In genomic region chr2:91477731-91478672, GRCh38 we compare ENCODE assay signal across 1 cellular context.
TF ChIP-seq lines count a peak whose summit lies in the region.

No MANE protein-coding gene starts in this region.

TF ChIP-seq in K562, 482 proteins besides CTCF, POLR2A, EP300 and RAD21 (continued from another document and continues in another):
- TF ChIP-seq ZBTB11 (CRISPR knock-in tag; IDR thresholded peaks at IDR 0.05): no peak
- no peak for TF ChIP-seq ZNF449 (CRISPR knock-in tag; IDR thresholded peaks at IDR 0.05)
- TF ChIP-seq CBX3 (IDR thresholded peaks at IDR 0.05; ENCODE audit: borderline replicate concordance in 1 of 2, low read length in 2 of 2): no peak
- peak; percentile 55 for TF ChIP-seq ZBTB33 (CRISPR knock-in tag; IDR thresholded peaks at IDR 0.05)
- TF ChIP-seq BRCA1 (IDR thresholded peaks at IDR 0.05): no peak
- TF ChIP-seq BRCA1 (CRISPR knock-in tag; IDR thresholded peaks at IDR 0.05): no peak
- TF ChIP-seq NBN (IDR thresholded peaks at IDR 0.05; ENCODE audit: low read depth): no peak
- no peak for TF ChIP-seq GTF3C2 (IDR thresholded peaks at IDR 0.05; ENCODE audit: borderline replicate concordance, extremely low read depth, insufficient read length)
- peak in 1 of 3 experiments; percentile 10 for TF ChIP-seq YY1 (IDR thresholded peaks at IDR 0.05; ENCODE audit: borderline replicate concordance in 1 of 3, control insufficient read depth in 1 of 3, extremely low read depth in 1 of 3, insufficient read depth in 3 of 3, insufficient read length in 1 of 3, insufficient replicate concordance in 2 of 3, low read depth in 1 of 3, low read length in 2 of 3)
- peak; percentile 16; the same call in 1 of the 2 replicates for TF ChIP-seq NFIC (IDR thresholded peaks at IDR 0.05)
- no peak for TF ChIP-seq CBFA2T2 (conservative IDR thresholded peaks at IDR 0.05)
- TF ChIP-seq ESRRA (IDR thresholded peaks at IDR 0.05; ENCODE audit: borderline replicate concordance, low read depth): no peak
- TF ChIP-seq CUX1 (CRISPR knock-in tag; IDR thresholded peaks at IDR 0.05): no peak
- TF ChIP-seq ZNF551 (CRISPR knock-in tag; IDR thresholded peaks at IDR 0.05): no peak
- no peak for TF ChIP-seq ZNF197 (CRISPR knock-in tag; IDR thresholded peaks at IDR 0.05; ENCODE audit: low read depth)
- TF ChIP-seq RNF219 (CRISPR knock-in tag; IDR thresholded peaks at IDR 0.05): no peak
- TF ChIP-seq POLR3A (IDR thresholded peaks at IDR 0.05; ENCODE audit: borderline replicate concordance, extremely low read depth, insufficient read depth, insufficient read length): no peak
- no peak for TF ChIP-seq LEF1 (IDR thresholded peaks at IDR 0.05)
- no peak for TF ChIP-seq ZNF277 (CRISPR knock-in tag; IDR thresholded peaks at IDR 0.05; ENCODE audit: borderline replicate concordance)
- TF ChIP-seq SIX5 (IDR thresholded peaks at IDR 0.05; ENCODE audit: borderline replicate concordance in 1 of 2, insufficient read depth in 1 of 2, low read depth in 1 of 2, low read length in 2 of 2): no peak
- TF ChIP-seq ZNF280B (CRISPR knock-in tag; IDR thresholded peaks at IDR 0.05): no peak
